14 cellular contexts compared by ENCODE assay signal in the genomic region with DNA sequence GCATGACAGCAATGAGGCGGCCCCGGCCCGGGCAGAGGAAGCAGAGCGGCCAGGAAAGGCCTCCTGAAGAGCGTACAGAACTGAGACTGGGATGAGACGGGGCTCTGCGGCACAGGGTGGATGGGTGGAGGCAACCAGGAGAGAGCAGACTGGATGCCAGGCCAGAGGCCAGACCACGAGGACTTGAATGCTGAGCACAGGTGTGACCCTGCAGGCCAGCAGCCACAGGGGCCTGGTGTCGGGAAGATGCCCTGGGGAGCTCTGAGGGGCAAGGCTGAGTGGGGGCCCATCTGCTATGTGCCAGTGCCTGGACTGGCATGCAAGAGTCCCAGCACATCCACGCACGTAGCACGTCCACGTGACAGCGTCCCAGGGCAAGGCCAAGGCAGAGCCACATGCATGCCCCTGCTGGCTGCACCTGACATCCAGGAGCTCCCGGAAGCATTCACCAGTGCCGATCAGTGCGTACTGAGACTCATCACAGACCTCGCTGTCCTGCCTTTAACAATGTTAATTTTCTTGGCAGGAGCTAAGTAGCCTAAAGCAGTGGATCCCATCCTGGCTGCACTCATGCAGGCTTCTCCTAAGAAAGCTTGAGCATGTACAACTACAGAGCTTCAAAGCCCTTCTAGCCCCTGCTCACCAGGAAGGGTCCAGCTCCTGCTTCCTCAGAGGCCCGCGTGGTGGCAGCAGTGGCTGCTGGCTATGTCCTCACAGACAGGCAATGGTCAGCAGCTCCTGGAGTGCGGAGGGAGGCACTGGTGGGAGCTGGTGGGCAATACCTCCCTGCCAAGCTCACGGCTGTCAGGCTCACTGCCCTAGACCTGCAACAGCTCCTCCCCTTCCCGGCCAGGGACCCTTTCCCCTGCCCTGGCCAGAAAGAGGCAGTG. TPM values are rescaled to one million over a fixed set of nuclear protein-coding genes. Genes with fewer than 3 reads are reported as not detected.
A peak's percentile ranks its signal among the peaks of the same experiment; 100 is the strongest.
DNase-seq lines count a peak whose midpoint lies in the region; FAIRE-seq and TF ChIP-seq lines count a peak whose summit lies in the region.
"Had no signal": no experiment of that assay in that cellular context is flagged by ENCODE, and none has a peak within 500 bp of the region (broad histone marks: within the 10 kb centered on the region; RNA-seq: fewer than 3 reads in every experiment).

No MANE protein-coding gene starts in this region.

- no peak overlapping the region for H3K4me3 Mint-ChIP-seq in activated CD4-positive, alpha-beta T cell treated with anti-CD3 and anti-CD28 coated beads, Interleukin-2, amount 10 ng/mL, durations not matched to agents 24 days and 14 days

- H3K27me3 ChIP-seq in osteoblast (ENCODE audit: insufficient read depth, low read length) (no peaks in the 10 kb centered on the region), MG63 (no peaks in the 10 kb centered on the region)
- H3K27me3 ChIP-seq: suprapubic skin had no signal

- H3K27me3 Mint-ChIP-seq in activated CD4-positive, alpha-beta T cell treated with anti-CD3 and anti-CD28 coated beads, Interleukin-2, amount 10 ng/mL, durations not matched to agents 24 days and 14 days = peaks cover 4% of the 10 kb centered on the region

- H3K36me3 Mint-ChIP-seq in activated CD4-positive, alpha-beta T cell treated with anti-CD3 and anti-CD28 coated beads, Interleukin-2, amount 10 ng/mL, durations not matched to agents 24 days and 14 days (ENCODE audit: low read depth) = no peaks in the 10 kb centered on the region

- no peak for TF ChIP-seq POLR2A in GM12892 (IDR thresholded peaks at IDR 0.05; ENCODE audit: low read depth, low read length)

- no peak overlapping the region for H2AFZ ChIP-seq in osteoblast (ENCODE audit: low read length)

- H3K4me1 ChIP-seq in osteoblast (ENCODE audit: insufficient read depth, low read length) = no peaks in the 10 kb centered on the region
- H3K4me1 ChIP-seq: suprapubic skin had no signal

- H3K9me3 Mint-ChIP-seq in activated CD4-positive, alpha-beta T cell treated with anti-CD3 and anti-CD28 coated beads, Interleukin-2, amount 10 ng/mL, durations not matched to agents 24 days and 14 days = no peaks in the 10 kb centered on the region

- CTCF ChIA-PET in RWPE1 (lab: Yijun Ruan, JAX) = interaction anchor here (0.5 kb wide), 1 partner anchor 169 kb away, joined by 3 read pairs; no protein-coding TSS in a partner anchor

- DNase-seq in DMS114 treated with DMSO at 0.1 percent for 48 hours (lab: John Stamatoyannopoulos, UW; ENCODE audit: unreplicated experiment) (peak; percentile 37), RWPE1 (ENCODE audit: low spot score) (no peak), globus pallidus (ENCODE audit: low spot score) (peak; percentile 62), osteoblast (ENCODE audit: insufficient read length, low spot score, missing footprints) (peak; percentile 83), MG63 (no peak), RCC 7860 (ENCODE audit: low spot score) (no peak), GM12892 (ENCODE audit: insufficient read length) (no peak)
- no peak for DNase-seq in activated CD4-positive, alpha-beta T cell treated with anti-CD3 and anti-CD28 coated beads, Interleukin-2, amount 10 ng/mL, durations not matched to agents 24 days and 14 days
- DNase-seq: activated T-cell treated with anti-CD3 and anti-CD28 coated beads, Interleukin-2, amount 50 U/mL, for 1 hour; NCI-H1105 treated with DMSO at 0.1 percent for 48 hours; SHP77 treated with DMSO at 0.1 percent for 48 hours had no signal

- FAIRE-seq in RCC 7860 (lab: Jason Lieb, UNC) = no peak
- no peak for FAIRE-seq in GM12892 (lab: Jason Lieb, UNC)

- H3K9me3 ChIP-seq in osteoblast (ENCODE audit: low read depth, low read length) (no peaks in the 10 kb centered on the region), MG63 (no peaks in the 10 kb centered on the region)
- H3K9me3 ChIP-seq: suprapubic skin had no signal

- no peaks in the 10 kb centered on the region for H4K20me1 ChIP-seq in osteoblast (ENCODE audit: insufficient read depth, low read length)

- H3K4me3 ChIP-seq in osteoblast (ENCODE audit: insufficient read depth, low read length) (no peak overlapping the region), MG63 (no peak overlapping the region)
- H3K4me3 ChIP-seq: suprapubic skin had no signal

- no peaks in the 10 kb centered on the region for H3K4me1 Mint-ChIP-seq in activated CD4-positive, alpha-beta T cell treated with anti-CD3 and anti-CD28 coated beads, Interleukin-2, amount 10 ng/mL, durations not matched to agents 24 days and 14 days

- H3K4me2 ChIP-seq in osteoblast (ENCODE audit: insufficient read depth, low read length) = no peak overlapping the region

- H3K27ac ChIP-seq in RWPE1 (peak overlapping the region; percentile 83; the same call in 1 of the 2 replicates), osteoblast (ENCODE audit: low read depth, low read length) (no peak overlapping the region)
- H3K27ac ChIP-seq: suprapubic skin, VCaP had no signal

- no peak for TF ChIP-seq CTCF in RWPE1 (conservative IDR thresholded peaks at IDR 0.05; ENCODE audit: low read depth)
- TF ChIP-seq CTCF in osteoblast (IDR thresholded peaks at IDR 0.05; ENCODE audit: extremely low read depth, low read depth, low read length) = no peak

- POLR2A ChIA-PET in RWPE1 (lab: Yijun Ruan, JAX; ENCODE audit: low non-redundant PET) = no interaction called here

- H3K79me2 ChIP-seq in osteoblast (ENCODE audit: insufficient read depth, low read length) = no peaks in the 10 kb centered on the region

- intact Hi-C loops in activated CD4-positive, alpha-beta T cell treated with anti-CD3 and anti-CD28 coated beads, Interleukin-2, amount 10 ng/mL, durations not matched to agents 24 days and 14 days (cut with micrococcal nuclease) = no loop called here

- H3K36me3 ChIP-seq in osteoblast (ENCODE audit: insufficient read depth, low read length) (no peaks in the 10 kb centered on the region), MG63 (no peaks in the 10 kb centered on the region)
- H3K36me3 ChIP-seq: suprapubic skin had no signal

- no peak overlapping the region for H3K27ac Mint-ChIP-seq in activated CD4-positive, alpha-beta T cell treated with anti-CD3 and anti-CD28 coated beads, Interleukin-2, amount 10 ng/mL, durations not matched to agents 24 days and 14 days

RNA-seq across cellular contexts. Expression of gene GRID1, which starts 18.0 kb away (rescaled TPM):
- under 0.01 TPM in 1 of 2 replicates, not detected in the other for total RNA-seq in osteoblast
- 0.10 and 0.15 TPM in 2 replicates for total RNA-seq in MG63 (2014; rRNA removed; shearing (Covaris generic); ENCODE audit: low replicate concordance)
- not detected in 2 replicates for total RNA-seq in activated CD4-positive, alpha-beta T cell treated with anti-CD3 and anti-CD28 coated beads, Interleukin-2, amount 10 ng/mL, durations not matched to agents 24 days and 14 days
- polyA plus RNA-seq in GM12892 (2012; ENCODE audit: missing spikeins) = 0.06 TPM
- total RNA-seq: mononuclear cell had no signal

Comparison
In these comparisons a context has a peak if more than half of its experiments do, and no peak if none do; other contexts are left out.
1. DNase-seq: peak in DMS114 treated with DMSO at 0.1 percent for 48 hours (single experiment), globus pallidus (single experiment) and osteoblast (single experiment); none in RWPE1 (single experiment), MG63 (single experiment), RCC 7860 (single experiment), activated CD4-positive, alpha-beta T cell treated with anti-CD3 and anti-CD28 coated beads, Interleukin-2, amount 10 ng/mL, durations not matched to agents 24 days and 14 days (single experiment) and GM12892 (single experiment).